Comparison of ENCODE assay signal across 32 cellular contexts in the genomic region with DNA sequence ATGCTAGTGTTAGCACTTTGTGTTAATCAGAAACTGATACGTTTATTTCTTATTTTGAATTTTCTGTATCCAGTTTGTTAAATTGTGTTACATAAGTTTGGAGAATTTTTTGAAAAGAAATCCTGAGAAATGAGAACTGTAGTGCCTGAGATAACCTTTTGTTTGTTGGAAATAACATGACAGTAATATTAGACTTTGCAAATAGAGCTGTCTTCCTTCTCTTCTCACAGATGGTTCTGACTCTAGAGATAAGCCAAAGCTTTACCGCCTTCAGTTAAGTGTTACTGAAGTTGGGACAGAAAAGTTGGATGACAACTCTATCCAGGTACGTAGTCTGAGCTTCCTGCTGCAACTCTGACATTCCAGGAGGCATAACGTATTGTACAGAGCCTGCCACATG.
"Had no signal": no experiment of that assay in that cellular context is flagged by ENCODE, and none has a peak within 500 bp of the region (broad histone marks: within the 10 kb centered on the region; RNA-seq: fewer than 3 reads in every experiment).

No MANE protein-coding gene starts in this region.

- H3K27ac Mint-ChIP-seq: activated CD4-positive, alpha-beta memory T cell treated with anti-CD3 and anti-CD28 coated beads for 36 hours; activated CD4-positive, alpha-beta T cell treated with anti-CD3 and anti-CD28 coated beads for 36 hours; activated CD4-positive, alpha-beta T cell treated with anti-CD3 and anti-CD28 coated beads, Interleukin-2, amount 10 ng/mL, durations not matched to agents 24 days and 14 days; activated CD8-positive, alpha-beta memory T cell treated with anti-CD3 and anti-CD28 coated beads, Interleukin-2, amount 10 ng/mL, durations not matched to agents 7 days and 5 days; activated CD8-positive, alpha-beta T cell treated with anti-CD3 and anti-CD28 coated beads, Interleukin-2, amount 10 ng/mL, durations not matched to agents 7 days and 5 days; activated naive CD4-positive, alpha-beta T cell treated with anti-CD3 and anti-CD28 coated beads for 36 hours; activated naive CD4-positive, alpha-beta T cell treated with anti-CD3 and anti-CD28 coated beads, Interleukin-2, amount 50 U/mL, for 24 hours; activated naive CD8-positive, alpha-beta T cell treated with anti-CD3 and anti-CD28 coated beads for 36 hours; activated naive CD8-positive, alpha-beta T cell treated with anti-CD3 and anti-CD28 coated beads, Interleukin-2, amount 50 U/mL, for 24 hours; activated T-helper 1 cell treated with anti-CD3 and anti-CD28 coated beads, Interleukin-12 subunit alpha, Interleukin-12 subunit beta, Interleukin-2, Interleukin-4 antibody, amounts not matched to agents 30 ng/mL and 10 ng/mL and 1 ng/mL, durations not matched to agents 14 hours and 24 hours and 36 hours; activated T-helper 2 cell treated with anti-CD3 and anti-CD28 coated beads, Interferon-gamma antibody, Interleukin-2, Interleukin-4, amounts not matched to agents 10 μg/mL and 5 μg/mL and 100 μg/mL, durations not matched to agents 14 hours and 24 hours and 36 hours; dendritic cell treated with granulocyte-macrophage colony-stimulating factor and Interleukin-4, amounts not matched to agents 40 ng/mL and 50 ng/mL, for 4 days; effector memory CD8-positive, alpha-beta T cell had no signal

- DNase-seq: activated CD4-positive, alpha-beta memory T cell treated with anti-CD3 and anti-CD28 coated beads for 36 hours; activated CD4-positive, alpha-beta T cell treated with anti-CD3 and anti-CD28 coated beads for 36 hours; activated CD4-positive, alpha-beta T cell treated with anti-CD3 and anti-CD28 coated beads, Interleukin-2, amount 10 ng/mL, durations not matched to agents 24 days and 14 days; activated CD4-positive, CD25-positive, alpha-beta regulatory T cell; activated CD4-positive, CD25-positive, alpha-beta regulatory T cell treated with anti-CD3 and anti-CD28 coated beads, Interleukin-2, amount 50 U/mL, for 72 hours; activated CD8-positive, alpha-beta memory T cell treated with anti-CD3 and anti-CD28 coated beads, Interleukin-2, amount 10 ng/mL, durations not matched to agents 7 days and 5 days; activated CD8-positive, alpha-beta memory T cell treated with anti-CD3 and anti-CD28 coated beads, Interleukin-2, amount 50 U/mL, for 4 hours; activated CD8-positive, alpha-beta T cell treated with anti-CD3 and anti-CD28 coated beads, Interleukin-2, amount 10 ng/mL, durations not matched to agents 7 days and 5 days; activated effector memory CD4-positive, alpha-beta T cell treated with anti-CD3 and anti-CD28 coated beads, Interleukin-2, amount 50 U/mL, for 16 hours; activated naive CD4-positive, alpha-beta T cell treated with anti-CD3 and anti-CD28 coated beads for 36 hours; activated naive CD8-positive, alpha-beta T cell treated with anti-CD3 and anti-CD28 coated beads for 36 hours; activated naive CD8-positive, alpha-beta T cell treated with anti-CD3 and anti-CD28 coated beads, Interleukin-2, amount 50 U/mL, for 24 hours; activated T-cell treated with anti-CD3 and anti-CD28 coated beads, Interleukin-2, amount 50 U/mL, for 1 hour; activated T-cell treated with anti-CD3 and anti-CD28 coated beads, Interleukin-2, amount 50 U/mL, for 48 hours; adrenal gland; amygdala; aorta; body of pancreas; effector CD4-positive, alpha-beta T cell; effector memory CD8-positive, alpha-beta T cell; erythroblast; foreskin melanocyte; T-helper 2 cell had no signal

- H3K4me1 Mint-ChIP-seq: activated CD4-positive, alpha-beta T cell treated with anti-CD3 and anti-CD28 coated beads for 36 hours; activated CD4-positive, alpha-beta T cell treated with anti-CD3 and anti-CD28 coated beads, Interleukin-2, amount 10 ng/mL, durations not matched to agents 24 days and 14 days; activated CD8-positive, alpha-beta memory T cell treated with anti-CD3 and anti-CD28 coated beads, Interleukin-2, amount 10 ng/mL, durations not matched to agents 7 days and 5 days; activated naive CD4-positive, alpha-beta T cell treated with anti-CD3 and anti-CD28 coated beads, Interleukin-2, amount 50 U/mL, for 24 hours; activated naive CD8-positive, alpha-beta T cell treated with anti-CD3 and anti-CD28 coated beads for 36 hours; activated naive CD8-positive, alpha-beta T cell treated with anti-CD3 and anti-CD28 coated beads, Interleukin-2, amount 50 U/mL, for 24 hours; central memory CD8-positive, alpha-beta T cell had no signal

- H3K36me3 ChIP-seq: adrenal gland, breast epithelium had no signal

- H3K27ac ChIP-seq: adrenal gland, breast epithelium, coronary artery, esophagus muscularis mucosa, gastroesophageal sphincter had no signal

- H3K9me3 Mint-ChIP-seq: activated CD4-positive, alpha-beta memory T cell treated with anti-CD3 and anti-CD28 coated beads for 36 hours; activated CD4-positive, alpha-beta T cell treated with anti-CD3 and anti-CD28 coated beads, Interleukin-2, amount 10 ng/mL, durations not matched to agents 24 days and 14 days; activated naive CD4-positive, alpha-beta T cell treated with anti-CD3 and anti-CD28 coated beads for 36 hours; activated naive CD4-positive, alpha-beta T cell treated with anti-CD3 and anti-CD28 coated beads, Interleukin-2, amount 50 U/mL, for 24 hours; activated naive CD8-positive, alpha-beta T cell treated with anti-CD3 and anti-CD28 coated beads for 36 hours; activated naive CD8-positive, alpha-beta T cell treated with anti-CD3 and anti-CD28 coated beads, Interleukin-2, amount 50 U/mL, for 24 hours; activated T-helper 1 cell treated with anti-CD3 and anti-CD28 coated beads, Interleukin-12 subunit alpha, Interleukin-12 subunit beta, Interleukin-2, Interleukin-4 antibody, amounts not matched to agents 30 ng/mL and 10 ng/mL and 1 ng/mL, durations not matched to agents 14 hours and 24 hours and 36 hours; activated T-helper 2 cell treated with anti-CD3 and anti-CD28 coated beads, Interferon-gamma antibody, Interleukin-2, Interleukin-4, amounts not matched to agents 10 μg/mL and 5 μg/mL and 100 μg/mL, durations not matched to agents 14 hours and 24 hours and 36 hours; central memory CD8-positive, alpha-beta T cell; dendritic cell treated with granulocyte-macrophage colony-stimulating factor and Interleukin-4, amounts not matched to agents 40 ng/mL and 50 ng/mL, for 4 days; effector memory CD8-positive, alpha-beta T cell had no signal

- H3K9me3 ChIP-seq: adrenal gland, body of pancreas, breast epithelium, esophagus muscularis mucosa, gastroesophageal sphincter had no signal

- ATAC-seq: activated CD4-positive, alpha-beta T cell treated with anti-CD3 and anti-CD28 coated beads for 36 hours; activated CD8-positive, alpha-beta memory T cell treated with anti-CD3 and anti-CD28 coated beads, Interleukin-2, amount 10 ng/mL, durations not matched to agents 7 days and 5 days; activated CD8-positive, alpha-beta T cell treated with anti-CD3 and anti-CD28 coated beads, Interleukin-2, amount 10 ng/mL, durations not matched to agents 7 days and 5 days; activated naive CD8-positive, alpha-beta T cell treated with anti-CD3 and anti-CD28 coated beads, Interleukin-2, amount 50 U/mL, for 24 hours; body of pancreas; effector memory CD8-positive, alpha-beta T cell; gastroesophageal sphincter had no signal

- H3K4me3 Mint-ChIP-seq: activated CD4-positive, alpha-beta memory T cell treated with anti-CD3 and anti-CD28 coated beads for 36 hours; activated CD4-positive, alpha-beta T cell treated with anti-CD3 and anti-CD28 coated beads for 36 hours; activated CD4-positive, alpha-beta T cell treated with anti-CD3 and anti-CD28 coated beads, Interleukin-2, amount 10 ng/mL, durations not matched to agents 24 days and 14 days; activated CD8-positive, alpha-beta memory T cell treated with anti-CD3 and anti-CD28 coated beads, Interleukin-2, amount 10 ng/mL, durations not matched to agents 7 days and 5 days; activated CD8-positive, alpha-beta T cell treated with anti-CD3 and anti-CD28 coated beads, Interleukin-2, amount 10 ng/mL, durations not matched to agents 7 days and 5 days; activated naive CD4-positive, alpha-beta T cell treated with anti-CD3 and anti-CD28 coated beads for 36 hours; activated naive CD4-positive, alpha-beta T cell treated with anti-CD3 and anti-CD28 coated beads, Interleukin-2, amount 50 U/mL, for 24 hours; activated naive CD8-positive, alpha-beta T cell treated with anti-CD3 and anti-CD28 coated beads for 36 hours; activated naive CD8-positive, alpha-beta T cell treated with anti-CD3 and anti-CD28 coated beads, Interleukin-2, amount 50 U/mL, for 24 hours; activated T-helper 1 cell treated with anti-CD3 and anti-CD28 coated beads, Interleukin-12 subunit alpha, Interleukin-12 subunit beta, Interleukin-2, Interleukin-4 antibody, amounts not matched to agents 30 ng/mL and 10 ng/mL and 1 ng/mL, durations not matched to agents 14 hours and 24 hours and 36 hours; central memory CD8-positive, alpha-beta T cell; dendritic cell treated with granulocyte-macrophage colony-stimulating factor and Interleukin-4, amounts not matched to agents 40 ng/mL and 50 ng/mL, for 4 days; effector memory CD8-positive, alpha-beta T cell had no signal

- H3K27me3 Mint-ChIP-seq: activated CD4-positive, alpha-beta memory T cell treated with anti-CD3 and anti-CD28 coated beads for 36 hours; activated CD4-positive, alpha-beta T cell treated with anti-CD3 and anti-CD28 coated beads for 36 hours; activated CD4-positive, alpha-beta T cell treated with anti-CD3 and anti-CD28 coated beads, Interleukin-2, amount 10 ng/mL, durations not matched to agents 24 days and 14 days; activated CD8-positive, alpha-beta memory T cell treated with anti-CD3 and anti-CD28 coated beads, Interleukin-2, amount 10 ng/mL, durations not matched to agents 7 days and 5 days; activated naive CD4-positive, alpha-beta T cell treated with anti-CD3 and anti-CD28 coated beads, Interleukin-2, amount 50 U/mL, for 24 hours; activated naive CD8-positive, alpha-beta T cell treated with anti-CD3 and anti-CD28 coated beads for 36 hours; activated naive CD8-positive, alpha-beta T cell treated with anti-CD3 and anti-CD28 coated beads, Interleukin-2, amount 50 U/mL, for 24 hours; central memory CD8-positive, alpha-beta T cell; dendritic cell treated with granulocyte-macrophage colony-stimulating factor and Interleukin-4, amounts not matched to agents 40 ng/mL and 50 ng/mL, for 4 days; effector memory CD8-positive, alpha-beta T cell had no signal

- H3K4me3 ChIP-seq: adrenal gland, body of pancreas, breast epithelium, coronary artery, esophagus muscularis mucosa, gastroesophageal sphincter had no signal

- H3K4me1 ChIP-seq: adrenal gland, body of pancreas, breast epithelium, gastroesophageal sphincter had no signal

- H3K36me3 Mint-ChIP-seq: activated CD4-positive, alpha-beta memory T cell treated with anti-CD3 and anti-CD28 coated beads for 36 hours; activated CD8-positive, alpha-beta memory T cell treated with anti-CD3 and anti-CD28 coated beads, Interleukin-2, amount 10 ng/mL, durations not matched to agents 7 days and 5 days; activated naive CD4-positive, alpha-beta T cell treated with anti-CD3 and anti-CD28 coated beads, Interleukin-2, amount 50 U/mL, for 24 hours; activated naive CD8-positive, alpha-beta T cell treated with anti-CD3 and anti-CD28 coated beads for 36 hours had no signal

- H3K27me3 ChIP-seq: adrenal gland, body of pancreas, breast epithelium, esophagus muscularis mucosa, gastroesophageal sphincter had no signal
